ENCODE assay signal across 9 cellular contexts in the genomic region with DNA sequence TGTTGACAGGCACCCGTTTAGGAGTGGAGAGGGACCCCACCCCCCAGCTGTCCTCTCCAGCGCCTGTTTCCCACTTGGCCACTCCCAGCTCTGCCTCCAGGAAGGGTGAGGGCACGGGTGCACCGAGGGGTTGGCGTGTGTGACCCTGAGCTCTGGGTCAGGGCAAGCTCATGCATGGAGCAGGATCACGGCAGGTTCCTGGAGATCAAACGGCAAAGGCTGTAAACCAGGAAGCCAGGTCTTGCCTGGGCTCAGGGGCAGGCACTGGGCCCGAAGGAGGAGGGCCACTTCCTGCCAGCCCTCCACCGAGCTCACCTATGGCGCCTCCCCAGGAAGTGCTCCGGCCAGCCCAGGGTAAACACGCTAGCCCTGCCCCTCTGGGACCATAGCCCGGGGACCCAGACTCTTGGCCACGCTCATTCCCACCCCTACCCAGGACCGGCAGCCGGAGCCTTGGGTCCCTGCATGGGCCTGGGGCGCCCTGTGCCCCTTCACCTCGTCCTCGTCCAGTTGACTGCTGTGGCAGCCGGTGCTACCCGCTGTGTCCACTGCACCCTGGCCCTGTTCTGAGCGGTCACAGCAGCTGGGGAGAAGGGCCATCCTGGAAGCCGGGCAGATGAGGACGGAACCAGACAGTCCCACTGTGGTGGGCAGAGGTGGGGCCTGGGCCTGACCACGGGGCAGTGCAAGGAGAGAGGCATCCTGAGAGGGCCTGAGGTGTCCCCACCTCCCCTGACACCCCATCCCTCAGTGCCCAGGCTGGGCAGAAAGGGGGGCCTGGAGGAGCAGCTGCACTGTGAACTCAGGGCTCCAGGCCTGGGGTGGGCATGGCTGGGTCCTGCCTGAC. TPM values are rescaled to one million over a fixed set of nuclear protein-coding genes. Genes with fewer than 3 reads are reported as not detected.
DNase-seq lines count a peak whose midpoint lies in the region; ATAC-seq and TF ChIP-seq lines count a peak whose summit lies in the region.
"Had no signal": no experiment of that assay in that cellular context is flagged by ENCODE, and none has a peak within 500 bp of the region (broad histone marks: within the 10 kb centered on the region; RNA-seq: fewer than 3 reads in every experiment).

No MANE protein-coding gene starts in this region.

- H3K27me3 ChIP-seq in GM23338 (ENCODE audit: insufficient read depth) (no peaks in the 10 kb centered on the region), adipocyte (replicated peaks; ENCODE audit: control insufficient read depth, insufficient read depth, low read length) (no peaks in the 10 kb centered on the region), skeletal muscle satellite cell (ENCODE audit: control insufficient read depth, insufficient read depth, low read length) (no peaks in the 10 kb centered on the region)

- peaks cover 16% of the 10 kb centered on the region for H3K4me1 Mint-ChIP-seq in GM23338

- TF ChIP-seq CTCF in GM23338 (conservative IDR thresholded peaks at IDR 0.05; ENCODE audit: low read depth in 2 of 2), result no peak

- no peaks in the 10 kb centered on the region for H4K20me1 ChIP-seq in GM23338 (replicated peaks; ENCODE audit: insufficient read depth)

- H2AFZ ChIP-seq in GM23338, result no peak overlapping the region

- H3K4me2 ChIP-seq in GM23338 (peak overlapping the region; percentile 88), skeletal muscle satellite cell (ENCODE audit: low read length) (peak overlapping the region; percentile 78)

- 0 out of 2 replicates have a peak, but pooled peaks cover 18% of the 10 kb centered on the region for H3F3A ChIP-seq in GM23338 (replicated peaks; ENCODE audit: low read depth)

- peaks cover 19% of the 10 kb centered on the region for H3K4me1 ChIP-seq in GM23338 (ENCODE audit: insufficient read depth)
- peaks cover 29% of the 10 kb centered on the region for H3K4me1 ChIP-seq in adipocyte (ENCODE audit: control insufficient read depth, insufficient read depth, low read length)
- peaks cover 46% of the 10 kb centered on the region for H3K4me1 ChIP-seq in skeletal muscle satellite cell (ENCODE audit: control insufficient read depth, insufficient read depth, low read length)

- no peaks in the 10 kb centered on the region for H3K36me3 ChIP-seq in GM23338 (ENCODE audit: insufficient read depth)
- peaks cover 19% of the 10 kb centered on the region for H3K36me3 ChIP-seq in adipocyte (ENCODE audit: control insufficient read depth, insufficient read depth, low read length, severe bottlenecking)
- H3K36me3 ChIP-seq in skeletal muscle satellite cell (ENCODE audit: insufficient read depth, low read length), result peaks cover 13% of the 10 kb centered on the region

- DNase-seq in GM23338 (ENCODE audit: low spot score) (no peak), adipocyte (ENCODE audit: low read depth) (no peak)
- DNase-seq in activated CD4-positive, alpha-beta T cell treated with anti-CD3 and anti-CD28 coated beads for 1 hour, result no peak
- DNase-seq: NCI-H2081 had no signal

- H3K9ac ChIP-seq in adipocyte (ENCODE audit: low read length) (peak overlapping the region; percentile 95), skeletal muscle satellite cell (ENCODE audit: low read depth, low read length) (peak overlapping the region; percentile 52)

- no peaks in the 10 kb centered on the region for H3K9me2 ChIP-seq in GM23338 (ENCODE audit: insufficient read depth)

- H3K4me3 ChIP-seq in GM23338 (peak overlapping the region; percentile 65; the same call in 1 of the 2 replicates), adipocyte (ENCODE audit: low read length) (peak overlapping the region; percentile 74), iPS-11a (ENCODE audit: low read depth, low read length) (peak overlapping the region; percentile 24), skeletal muscle satellite cell (ENCODE audit: low read length) (peak overlapping the region; percentile 61)

- ATAC-seq in GM23338 (peak; percentile 3), HG02571 (IDR thresholded peaks at IDR 0.05; ENCODE audit: unreplicated experiment) (no peak), GM19397 (IDR thresholded peaks at IDR 0.05; ENCODE audit: unreplicated experiment) (no peak), HG03469 (IDR thresholded peaks at IDR 0.05; ENCODE audit: unreplicated experiment) (no peak)

- no peaks in the 10 kb centered on the region for H3K9me3 Mint-ChIP-seq in GM23338

- peak overlapping the region; percentile 59 for H3K4me3 Mint-ChIP-seq in GM23338

- no peaks in the 10 kb centered on the region for H3K79me2 ChIP-seq in GM23338 (replicated peaks; ENCODE audit: insufficient read depth)

- H3K27ac ChIP-seq in GM23338 (ENCODE audit: low read depth), result no peak overlapping the region

- H3K9me3 ChIP-seq in adipocyte (ENCODE audit: control insufficient read depth, low read length), result no peaks in the 10 kb centered on the region
- H3K9me3 ChIP-seq in skeletal muscle satellite cell (replicated peaks; ENCODE audit: low read length), result no peaks in the 10 kb centered on the region

- H3K36me3 Mint-ChIP-seq in GM23338 (ENCODE audit: low read depth), result no peaks in the 10 kb centered on the region; the same call in 2 of the 3 replicates

- peaks cover 6% of the 10 kb centered on the region for H3K27me3 Mint-ChIP-seq in GM23338 (ENCODE audit: insufficient read depth, low read depth, poor library complexity)

- H3K27ac Mint-ChIP-seq in GM23338, result no peak overlapping the region

TF ChIP-seq in GM23338, 12 proteins besides CTCF, POLR2A, EP300 and RAD21 (continues in another document):
- TF ChIP-seq, protein P1, sequence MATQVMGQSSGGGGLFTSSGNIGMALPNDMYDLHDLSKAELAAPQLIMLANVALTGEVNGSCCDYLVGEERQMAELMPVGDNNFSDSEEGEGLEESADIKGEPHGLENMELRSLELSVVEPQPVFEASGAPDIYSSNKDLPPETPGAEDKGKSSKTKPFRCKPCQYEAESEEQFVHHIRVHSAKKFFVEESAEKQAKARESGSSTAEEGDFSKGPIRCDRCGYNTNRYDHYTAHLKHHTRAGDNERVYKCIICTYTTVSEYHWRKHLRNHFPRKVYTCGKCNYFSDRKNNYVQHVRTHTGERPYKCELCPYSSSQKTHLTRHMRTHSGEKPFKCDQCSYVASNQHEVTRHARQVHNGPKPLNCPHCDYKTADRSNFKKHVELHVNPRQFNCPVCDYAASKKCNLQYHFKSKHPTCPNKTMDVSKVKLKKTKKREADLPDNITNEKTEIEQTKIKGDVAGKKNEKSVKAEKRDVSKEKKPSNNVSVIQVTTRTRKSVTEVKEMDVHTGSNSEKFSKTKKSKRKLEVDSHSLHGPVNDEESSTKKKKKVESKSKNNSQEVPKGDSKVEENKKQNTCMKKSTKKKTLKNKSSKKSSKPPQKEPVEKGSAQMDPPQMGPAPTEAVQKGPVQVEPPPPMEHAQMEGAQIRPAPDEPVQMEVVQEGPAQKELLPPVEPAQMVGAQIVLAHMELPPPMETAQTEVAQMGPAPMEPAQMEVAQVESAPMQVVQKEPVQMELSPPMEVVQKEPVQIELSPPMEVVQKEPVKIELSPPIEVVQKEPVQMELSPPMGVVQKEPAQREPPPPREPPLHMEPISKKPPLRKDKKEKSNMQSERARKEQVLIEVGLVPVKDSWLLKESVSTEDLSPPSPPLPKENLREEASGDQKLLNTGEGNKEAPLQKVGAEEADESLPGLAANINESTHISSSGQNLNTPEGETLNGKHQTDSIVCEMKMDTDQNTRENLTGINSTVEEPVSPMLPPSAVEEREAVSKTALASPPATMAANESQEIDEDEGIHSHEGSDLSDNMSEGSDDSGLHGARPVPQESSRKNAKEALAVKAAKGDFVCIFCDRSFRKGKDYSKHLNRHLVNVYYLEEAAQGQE (IDR thresholded peaks at IDR 0.05; ENCODE audit: unreplicated experiment), result no peak

RNA-seq across cellular contexts. Expression of a gene that starts 1.0 kb away (rescaled TPM):
- total RNA-seq in GM23338 (2014; rRNA removed; shearing (Covaris generic)), result 34.1 and 38.7 TPM in 2 replicates
- polyA plus RNA-seq in GM23338 (2016; fragmentation: Nextera tagmentation; extraction: Ambion mirVana), result 56.5 and 59.4 TPM in 2 replicates
- total RNA-seq in skeletal muscle satellite cell (2012; rRNA removed), result 10.4 and 19.4 TPM in 2 replicates

RNA-seq across cellular contexts. Expression of a gene that starts 9.4 kb away (rescaled TPM):
- 12.8 and 13.1 TPM in 2 replicates for total RNA-seq in GM23338 (2014; rRNA removed; shearing (Covaris generic))
- 25.1 and 25.4 TPM in 2 replicates for polyA plus RNA-seq in GM23338 (2016; fragmentation: Nextera tagmentation; extraction: Ambion mirVana)
- total RNA-seq in skeletal muscle satellite cell (2012; rRNA removed), result 8.1 and 8.4 TPM in 2 replicates

RNA-seq across cellular contexts. Expression of a gene that starts 10.0 kb away (rescaled TPM):
- 33.5 and 42.6 TPM in 2 replicates for total RNA-seq in GM23338 (2014; rRNA removed; shearing (Covaris generic))
- 47.8 and 49.3 TPM in 2 replicates for polyA plus RNA-seq in GM23338 (2016; fragmentation: Nextera tagmentation; extraction: Ambion mirVana)
- total RNA-seq in skeletal muscle satellite cell (2012; rRNA removed), result 27.9 and 36.0 TPM in 2 replicates

RNA-seq across cellular contexts. Expression of a gene that starts 42.2 kb away (rescaled TPM):
- total RNA-seq in GM23338 (2014; rRNA removed; shearing (Covaris generic)), result 339 and 353 TPM in 2 replicates
- 402 and 411 TPM in 2 replicates for polyA plus RNA-seq in GM23338 (2016; fragmentation: Nextera tagmentation; extraction: Ambion mirVana)
- total RNA-seq in skeletal muscle satellite cell (2012; rRNA removed), result 178 and 201 TPM in 2 replicates

Comparison
In these comparisons a context has a peak if more than half of its experiments do, and no peak if none do; other contexts are left out.
1. H3K4me3 ChIP-seq: peak in every context shown above with its lines; median percentile 74 in adipocyte; 65 in GM23338; 61 in skeletal muscle satellite cell; 24 in iPS-11a.